19 cellular contexts compared by ENCODE assay signal in genomic region chr14:63686926-63687325, GRCh38. TPM values are rescaled to one million over a fixed set of nuclear protein-coding genes. Genes with fewer than 3 reads are reported as not detected.
A peak's percentile ranks its signal among the peaks of the same experiment; 100 is the strongest.
DNase-seq lines count a peak whose midpoint lies in the region; ATAC-seq, FAIRE-seq and TF ChIP-seq lines count a peak whose summit lies in the region.
"Had no signal": no experiment of that assay in that cellular context is flagged by ENCODE, and none has a peak within 500 bp of the region (broad histone marks: within the 10 kb centered on the region; RNA-seq: fewer than 3 reads in every experiment).

No MANE protein-coding gene starts in this region.

- intact Hi-C loops in cardiac septum (cut with DNase I) (no loop called here), left colon (cut with DNase I, micrococcal nuclease) (no loop called here)

- no peak overlapping the region for H2BK15ac ChIP-seq in mesendoderm (replicated peaks; ENCODE audit: low read depth)

- peak; percentile 57 for FAIRE-seq in GM18507 (lab: Jason Lieb, UNC)
- FAIRE-seq: D721Med, GM12891 had no signal

- H3K27me3 ChIP-seq in RWPE2 (ENCODE audit: insufficient read depth, poor library complexity, severe bottlenecking) (no peaks in the 10 kb centered on the region), mesendoderm (ENCODE audit: insufficient read depth, low read length, poor library complexity) (no peaks in the 10 kb centered on the region)

- ATAC-seq in RWPE2 (ENCODE audit: low read depth), result peak; percentile 55; the same call in 1 of the 3 replicates
- no peak for ATAC-seq in HG02885 (IDR thresholded peaks at IDR 0.05; ENCODE audit: poor library complexity, unreplicated experiment)
- no peak for ATAC-seq in left colon
- ATAC-seq: A549 had no signal

- no peak overlapping the region for H3K18ac ChIP-seq in mesendoderm (ENCODE audit: low read length)

- H3K4ac ChIP-seq in mesendoderm (ENCODE audit: low read depth, low read length), result no peak overlapping the region

- H3K9ac ChIP-seq in mesendoderm (ENCODE audit: low read length), result no peak overlapping the region
- H3K9ac ChIP-seq: GM23248 had no signal

- no peak overlapping the region for H4K5ac ChIP-seq in mesendoderm (ENCODE audit: low read length)

- no peak overlapping the region for H3K4me2 ChIP-seq in mesendoderm (ENCODE audit: low read length)
- H3K4me2 ChIP-seq: A549 had no signal

- no peak overlapping the region for H2BK120ac ChIP-seq in mesendoderm (ENCODE audit: low read depth, low read length)

- H3K9me3 ChIP-seq in RWPE2 (ENCODE audit: severe bottlenecking), result no peaks in the 10 kb centered on the region
- H3K9me3 ChIP-seq: A549, Caco-2, HAP-1 had no signal

- no peak overlapping the region for H3K23ac ChIP-seq in mesendoderm (ENCODE audit: low read length)

- H4K8ac ChIP-seq in mesendoderm (ENCODE audit: low read depth, low read length), result no peak overlapping the region

- H2AK5ac ChIP-seq in mesendoderm (ENCODE audit: low read length), result no peak overlapping the region

- H3K4me3 ChIP-seq in RWPE2 (ENCODE audit: severe bottlenecking) (no peak overlapping the region), epithelial cell of esophagus (ENCODE audit: low read length) (no peak overlapping the region), mesendoderm (ENCODE audit: low read length) (no peak overlapping the region)
- H3K4me3 ChIP-seq: A549, GM23248, HAP-1 had no signal

- H3K27ac ChIP-seq in RWPE2 (ENCODE audit: poor library complexity, severe bottlenecking) (no peak overlapping the region), mesendoderm (ENCODE audit: low read depth, low read length) (no peak overlapping the region)
- H3K27ac ChIP-seq: 22Rv1, A549, C4-2B, GM23248, HL-60 had no signal

- H3K36me3 ChIP-seq in RWPE2 (ENCODE audit: low read depth) (peaks cover 31% of the 10 kb centered on the region), mesendoderm (ENCODE audit: control insufficient read depth, insufficient read depth, low read length) (no peaks in the 10 kb centered on the region)
- H3K36me3 ChIP-seq: HAP-1 had no signal

- TF ChIP-seq CTCF in RWPE2 (IDR thresholded peaks at IDR 0.05; ENCODE audit: poor library complexity, severe bottlenecking) (no peak), epithelial cell of esophagus (IDR thresholded peaks at IDR 0.05; ENCODE audit: insufficient read depth, low read depth, low read length, missing control alignments) (no peak)

- no peak for DNase-seq in GM18507 (ENCODE audit: extremely low spot score, insufficient read length, low read depth)
- no peak for DNase-seq in RWPE2 (ENCODE audit: low spot score)
- peak; percentile 20 for DNase-seq in epithelial cell of esophagus (ENCODE audit: low read depth)
- peak; percentile 14 for DNase-seq in mesendoderm
- no peak for DNase-seq in cardiac septum (ENCODE audit: low spot score)
- DNase-seq in superior temporal gyrus (ENCODE audit: extremely low spot score), result no peak
- DNase-seq in left colon, result no peak
- DNase-seq: AML-193; Caco-2; CD4-positive, alpha-beta T cell; GM23248 had no signal

- H3K4me1 ChIP-seq in RWPE2 (ENCODE audit: insufficient read depth, poor library complexity, severe bottlenecking) (peaks cover 6% of the 10 kb centered on the region), mesendoderm (ENCODE audit: control insufficient read depth, low read depth, low read length) (no peaks in the 10 kb centered on the region)
- H3K4me1 ChIP-seq: A549, HAP-1 had no signal

- H3K79me2 ChIP-seq in mesendoderm (ENCODE audit: control insufficient read depth, insufficient read depth, low read length), result no peaks in the 10 kb centered on the region

- no peak overlapping the region for H3K56ac ChIP-seq in mesendoderm (ENCODE audit: low read length)

- no peak overlapping the region for H2BK5ac ChIP-seq in mesendoderm (ENCODE audit: low read length)

- H3K79me1 ChIP-seq in mesendoderm (ENCODE audit: low read length), result no peaks in the 10 kb centered on the region

RNA-seq across cellular contexts. Expression of gene SGPP1, which starts 40.9 kb away (rescaled TPM):
- 5.6 TPM for polyA plus RNA-seq in mesendoderm (2013, experiment 1 of 2)
- polyA plus RNA-seq in mesendoderm (2013, experiment 2 of 2), result 6.3 TPM
- total RNA-seq in cardiac septum (5.6 TPM), left colon (10 to 100 TPM; 16.5 to 23.8 TPM)

RNA-seq across cellular contexts. Expression of gene WDR89, which starts 45.3 kb away (rescaled TPM):
- polyA plus RNA-seq in mesendoderm (2013, experiment 1 of 2), result 15.8 TPM
- 15.5 TPM for polyA plus RNA-seq in mesendoderm (2013, experiment 2 of 2)
- total RNA-seq in cardiac septum, result 6.9 TPM
- 10 to 100 TPM; 10.8 to 12.1 TPM for total RNA-seq in left colon

Comparison
In these comparisons a context has a peak if more than half of its experiments do, and no peak if none do; other contexts are left out.
1. DNase-seq: peak in epithelial cell of esophagus (single experiment) and mesendoderm (single experiment); none in GM18507 (single experiment), RWPE2 (single experiment), cardiac septum (single experiment), superior temporal gyrus (single experiment) and left colon (0 of 2).